ENCODE assay signal across 8 cellular contexts in genomic region chr2:108988796-108989713, GRCh38. TPM values are rescaled to one million over a fixed set of nuclear protein-coding genes. Genes with fewer than 3 reads are reported as not detected.
DNase-seq lines count a peak whose midpoint lies in the region; ATAC-seq and TF ChIP-seq lines count a peak whose summit lies in the region.

Gene EDAR, minus strand, starts transcription at chr2:108989220. Its CDS starts 58,206 bp downstream, at chr2:108931014.

- peak within 1 kb of the TSS; percentile 85 for H3K4me3 Mint-ChIP-seq in CD8-positive, alpha-beta T cell
- peak within 1 kb of the TSS; percentile 65 for H3K4me3 Mint-ChIP-seq in T-helper 1 cell treated with Interleukin-12 subunit alpha and Interleukin-12 subunit beta and Interleukin-4 antibody, amounts not matched to agents 30 μg/mL and 1 μg/mL, for 36 hours
- peak within 1 kb of the TSS; percentile 55 for H3K4me3 Mint-ChIP-seq in MCF 10A (ENCODE audit: unreplicated experiment)
- H3K4me3 Mint-ChIP-seq in stimulated activated memory B cell treated with anti-CD40 and anti-IgM and Interleukin-4, amounts not matched to agents 10 μg/mL and 1 μg/mL and 100 μg/mL, for 72 hours, result peak within 1 kb of the TSS; percentile 36

- TF ChIP-seq CTCF in CD8-positive, alpha-beta T cell (IDR thresholded peaks at IDR 0.05), result peak; percentile 51
- TF ChIP-seq CTCF in MCF 10A (IDR thresholded peaks at IDR 0.05; ENCODE audit: unreplicated experiment), result peak; percentile 83

- peak within 1 kb of the TSS; percentile 88 for H3K27ac Mint-ChIP-seq in CD8-positive, alpha-beta T cell
- no peak within 1 kb of the TSS for H3K27ac Mint-ChIP-seq in T-helper 1 cell treated with Interleukin-12 subunit alpha and Interleukin-12 subunit beta and Interleukin-4 antibody, amounts not matched to agents 30 μg/mL and 1 μg/mL, for 36 hours
- no peak within 1 kb of the TSS for H3K27ac Mint-ChIP-seq in MCF 10A (ENCODE audit: low read depth, unreplicated experiment)
- H3K27ac Mint-ChIP-seq in stimulated activated memory B cell treated with anti-CD40 and anti-IgM and Interleukin-4, amounts not matched to agents 10 μg/mL and 1 μg/mL and 100 μg/mL, for 72 hours, result no peak within 1 kb of the TSS

- no peaks in the 10 kb centered on the region for H3K36me3 ChIP-seq in CD8-positive, alpha-beta T cell (ENCODE audit: insufficient read depth, low read length)

- no peaks in the 10 kb centered on the region for H3K27me3 ChIP-seq in CD8-positive, alpha-beta T cell (ENCODE audit: insufficient read depth, low read length)

- POLR2A ChIA-PET in CD8-positive, alpha-beta T cell (lab: Charles Lee), result interaction anchor here (0.6 to 2.5 kb wide), 3 partner anchors 14 to 61 kb away, joined by 3 to 11 read pairs (median 3); no protein-coding TSS in a partner anchor
- POLR2A ChIA-PET in MCF 10A (lab: Yijun Ruan, JAX), result interaction anchor here (1.2 to 1.5 kb wide), 2 partner anchors 16 to 135 kb away, joined by 4 read pairs; no protein-coding TSS in a partner anchor

- H3K4me1 Mint-ChIP-seq in CD8-positive, alpha-beta T cell (ENCODE audit: low read depth), result peaks cover 70% of the 10 kb centered on the region
- peaks cover 18% of the 10 kb centered on the region for H3K4me1 Mint-ChIP-seq in T-helper 1 cell treated with Interleukin-12 subunit alpha and Interleukin-12 subunit beta and Interleukin-4 antibody, amounts not matched to agents 30 μg/mL and 1 μg/mL, for 36 hours (ENCODE audit: low read depth)
- H3K4me1 Mint-ChIP-seq in MCF 10A (ENCODE audit: insufficient read depth, unreplicated experiment), result peaks cover 26% of the 10 kb centered on the region
- peaks cover 7% of the 10 kb centered on the region for H3K4me1 Mint-ChIP-seq in stimulated activated memory B cell treated with anti-CD40 and anti-IgM and Interleukin-4, amounts not matched to agents 10 μg/mL and 1 μg/mL and 100 μg/mL, for 72 hours

- no peaks in the 10 kb centered on the region for H3K27me3 Mint-ChIP-seq in CD8-positive, alpha-beta T cell (ENCODE audit: low read depth)
- peaks cover 27% of the 10 kb centered on the region for H3K27me3 Mint-ChIP-seq in T-helper 1 cell treated with Interleukin-12 subunit alpha and Interleukin-12 subunit beta and Interleukin-4 antibody, amounts not matched to agents 30 μg/mL and 1 μg/mL, for 36 hours (ENCODE audit: low read depth)
- H3K27me3 Mint-ChIP-seq in MCF 10A (ENCODE audit: insufficient read depth, unreplicated experiment), result peaks cover 11% of the 10 kb centered on the region
- H3K27me3 Mint-ChIP-seq in stimulated activated memory B cell treated with anti-CD40 and anti-IgM and Interleukin-4, amounts not matched to agents 10 μg/mL and 1 μg/mL and 100 μg/mL, for 72 hours, result peaks cover 30% of the 10 kb centered on the region

- BruUV-seq in MCF 10A (replicated peaks; lab: Mats Ljungman, UMichigan), result no TSS peak

- DNase-seq in CD8-positive, alpha-beta T cell, result peak in 6 of 7 experiments; percentile 11 to 75 (median 47)
- DNase-seq in HuH-7 (ENCODE audit: low spot score), result peak; percentile 76
- peak; percentile 80 for DNase-seq in MCF 10A (ENCODE audit: unreplicated experiment)
- DNase-seq in kidney tubule cell (ENCODE audit: low spot score), result peak; percentile 89
- DNase-seq in AML-193 (lab: John Stamatoyannopoulos, UW), result no peak

- ATAC-seq in CD8-positive, alpha-beta T cell, result peak; percentile 64
- ATAC-seq in stimulated activated memory B cell treated with anti-CD40 and anti-IgM and Interleukin-4, amounts not matched to agents 10 μg/mL and 1 μg/mL and 100 μg/mL, for 72 hours, result peak; percentile 29
- ATAC-seq in GM18502 (IDR thresholded peaks at IDR 0.05; ENCODE audit: poor library complexity, unreplicated experiment), result no peak

- CTCF ChIA-PET in CD8-positive, alpha-beta T cell (lab: Charles Lee), result interaction anchor here (0.7 to 10.3 kb wide), 28 partner anchors 8 to 521 kb away, joined by 3 to 124 read pairs (median 4); no protein-coding TSS in a partner anchor
- CTCF ChIA-PET in MCF 10A (lab: Yijun Ruan, JAX), result interaction anchor here (0.5 to 7.4 kb wide), 42 partner anchors 10 to 558 kb away, joined by 3 to 94 read pairs (median 4); no protein-coding TSS in a partner anchor

- intact Hi-C loops in CD8-positive, alpha-beta T cell (cut with DNase I, micrococcal nuclease), result loop anchor here (1.0 to 10.0 kb wide), 8 partner anchors 42 to 526 kb away; partner anchors contain the start of genes CCDC138 (in 1 of the 2) and SH3RF3 (in 1 of the 2)
- intact Hi-C loops in MCF 10A (cut with micrococcal nuclease), result loop anchor here (1.0 kb wide), 2 partner anchors 61 to 134 kb away; no protein-coding TSS in a partner anchor

- H3K27ac ChIP-seq in CD8-positive, alpha-beta T cell (ENCODE audit: low read depth, low read length), result no peak within 1 kb of the TSS

- H3K36me3 Mint-ChIP-seq in CD8-positive, alpha-beta T cell, result no peaks in the 10 kb centered on the region
- no peaks in the 10 kb centered on the region for H3K36me3 Mint-ChIP-seq in T-helper 1 cell treated with Interleukin-12 subunit alpha and Interleukin-12 subunit beta and Interleukin-4 antibody, amounts not matched to agents 30 μg/mL and 1 μg/mL, for 36 hours (ENCODE audit: low read depth)
- H3K36me3 Mint-ChIP-seq in MCF 10A (ENCODE audit: insufficient read depth, unreplicated experiment), result no peaks in the 10 kb centered on the region
- no peaks in the 10 kb centered on the region for H3K36me3 Mint-ChIP-seq in stimulated activated memory B cell treated with anti-CD40 and anti-IgM and Interleukin-4, amounts not matched to agents 10 μg/mL and 1 μg/mL and 100 μg/mL, for 72 hours

- no peaks in the 10 kb centered on the region for H3K9me3 Mint-ChIP-seq in CD8-positive, alpha-beta T cell
- H3K9me3 Mint-ChIP-seq in T-helper 1 cell treated with Interleukin-12 subunit alpha and Interleukin-12 subunit beta and Interleukin-4 antibody, amounts not matched to agents 30 μg/mL and 1 μg/mL, for 36 hours, result no peaks in the 10 kb centered on the region
- H3K9me3 Mint-ChIP-seq in MCF 10A (ENCODE audit: unreplicated experiment), result no peaks in the 10 kb centered on the region
- no peaks in the 10 kb centered on the region for H3K9me3 Mint-ChIP-seq in stimulated activated memory B cell treated with anti-CD40 and anti-IgM and Interleukin-4, amounts not matched to agents 10 μg/mL and 1 μg/mL and 100 μg/mL, for 72 hours

- H3K4me3 ChIP-seq in CD8-positive, alpha-beta T cell (ENCODE audit: low read depth, low read length), result peak within 1 kb of the TSS; percentile 30

- H3K4me1 ChIP-seq in CD8-positive, alpha-beta T cell (ENCODE audit: insufficient read depth, low read length), result peaks cover 32% of the 10 kb centered on the region

- no peaks in the 10 kb centered on the region for H3K9me3 ChIP-seq in CD8-positive, alpha-beta T cell (ENCODE audit: low read length)

RNA-seq across cellular contexts. Expression of gene EDAR, which starts in this region (rescaled TPM):
- total RNA-seq in CD8-positive, alpha-beta T cell, result 1 to 10 TPM; 1.6 to 2.0 TPM
- 0.14 and 0.37 TPM in 2 replicates for total RNA-seq in MCF 10A (2022)

Comparison
In these comparisons a context has a peak if more than half of its experiments do, and no peak if none do; other contexts are left out.
1. Peak in DNase-seq in MCF 10A; RNA of the gene not detected or under 1 TPM.
2. DNase-seq: peak in CD8-positive, alpha-beta T cell (6 of 7), HuH-7 (single experiment) and kidney tubule cell (single experiment); none in AML-193 (0 of 2).
3. Peak in every context shown above with its lines, with median percentiles within 50 percentile points of each other: H3K4me3 Mint-ChIP-seq.